1 cellular context compared by ENCODE assay signal in genomic region chr22:19488884-19489843, GRCh38.
A peak's percentile ranks its signal among the peaks of the same experiment; 100 is the strongest.
TF ChIP-seq lines count a peak whose summit lies in the region.

No MANE protein-coding gene starts in this region.

TF ChIP-seq in K562, 482 proteins besides CTCF, POLR2A, EP300 and RAD21 (continued from another document and continues in another):
- TF ChIP-seq DEAF1 (CRISPR knock-in tag; IDR thresholded peaks at IDR 0.05) (no peak), SMARCE1 (IDR thresholded peaks at IDR 0.05) (no peak), TCF15 (CRISPR knock-in tag; IDR thresholded peaks at IDR 0.05) (no peak), CBFA2T2 (conservative IDR thresholded peaks at IDR 0.05) (no peak), ZNF436 (CRISPR knock-in tag; IDR thresholded peaks at IDR 0.05) (no peak), GATA2 (CRISPR knock-in tag; IDR thresholded peaks at IDR 0.05) (no peak), CXXC5 (CRISPR knock-in tag; IDR thresholded peaks at IDR 0.05) (no peak), SP1 (CRISPR knock-in tag; IDR thresholded peaks at IDR 0.05) (peak; percentile 47; the same call in 1 of the 2 replicates), SUPT5H (IDR thresholded peaks at IDR 0.05) (peak; percentile 45; the same call in 1 of the 2 replicates), ZBTB43 (CRISPR knock-in tag; IDR thresholded peaks at IDR 0.05) (no peak), NFRKB (IDR thresholded peaks at IDR 0.05; ENCODE audit: low read depth) (no peak), SMAD4 (CRISPR knock-in tag; conservative IDR thresholded peaks at IDR 0.05) (no peak), E2F6 (IDR thresholded peaks at IDR 0.05; ENCODE audit: borderline replicate concordance in 1 of 2, extremely low read depth in 1 of 2, insufficient read depth in 1 of 2, insufficient read length in 1 of 2, low read depth in 1 of 2, low read length in 1 of 2, poor library complexity in 1 of 2, severe bottlenecking in 1 of 2) (no peak), SMAD3 (CRISPR knock-in tag; conservative IDR thresholded peaks at IDR 0.05) (no peak), ZNF785 (CRISPR knock-in tag; IDR thresholded peaks at IDR 0.05) (no peak), MEF2A (IDR thresholded peaks at IDR 0.05; ENCODE audit: control insufficient read depth, low read depth, low read length) (no peak), ZC3H8 (IDR thresholded peaks at IDR 0.05) (no peak), HES1 (IDR thresholded peaks at IDR 0.05; ENCODE audit: low read depth) (no peak), STAT5A (IDR thresholded peaks at IDR 0.05; ENCODE audit: borderline replicate concordance, low read length) (no peak), RAD51 (IDR thresholded peaks at IDR 0.05; ENCODE audit: borderline replicate concordance, low read depth) (no peak), FOXK2 (conservative IDR thresholded peaks at IDR 0.05 in 1 of 2, IDR thresholded peaks at IDR 0.05 in 1 of 2; ENCODE audit: low read depth in 2 of 2) (peak in 1 of 2 experiments; percentile 45; a peak in 1 of 4 replicates), XRCC4 (IDR thresholded peaks at IDR 0.05; ENCODE audit: extremely low read depth, insufficient read depth, insufficient read length) (no peak), ZBTB7A (IDR thresholded peaks at IDR 0.05; ENCODE audit: borderline replicate concordance, control insufficient read depth, low read depth, low read length) (no peak), PHTF2 (CRISPR knock-in tag; IDR thresholded peaks at IDR 0.05) (no peak), FOXM1 (IDR thresholded peaks at IDR 0.05; ENCODE audit: low read depth) (no peak), FOXM1 (CRISPR knock-in tag; IDR thresholded peaks at IDR 0.05; ENCODE audit: low read depth) (no peak), ILF3 (IDR thresholded peaks at IDR 0.05; ENCODE audit: borderline replicate concordance) (no peak), ZBTB2 (IDR thresholded peaks at IDR 0.05) (no peak), TAF7 (tag; IDR thresholded peaks at IDR 0.05) (no peak), ZSCAN32 (CRISPR knock-in tag; IDR thresholded peaks at IDR 0.05) (no peak), ZFP1 (CRISPR knock-in tag; IDR thresholded peaks at IDR 0.05) (no peak), ZNF57 (CRISPR knock-in tag; IDR thresholded peaks at IDR 0.05) (no peak), RBM15 (IDR thresholded peaks at IDR 0.05; ENCODE audit: insufficient read depth, low read length) (no peak), ZNF77 (CRISPR knock-in tag; IDR thresholded peaks at IDR 0.05) (no peak), ESRRA (IDR thresholded peaks at IDR 0.05; ENCODE audit: borderline replicate concordance, low read depth) (no peak), ZBTB33 (CRISPR knock-in tag; IDR thresholded peaks at IDR 0.05) (no peak), HOMEZ (CRISPR knock-in tag; IDR thresholded peaks at IDR 0.05) (no peak), PBX2 (CRISPR knock-in tag; IDR thresholded peaks at IDR 0.05; ENCODE audit: low read depth) (no peak), PBX2 (tag; conservative IDR thresholded peaks at IDR 0.05; ENCODE audit: low read depth) (no peak), ELF1 (tag; IDR thresholded peaks at IDR 0.05) (peak; percentile 66), MYNN (IDR thresholded peaks at IDR 0.05) (no peak), MYNN (CRISPR knock-in tag; IDR thresholded peaks at IDR 0.05) (0 out of 2 replicates have a peak, but pooled peaks have one; percentile 26), E2F8 (IDR thresholded peaks at IDR 0.05; ENCODE audit: low read depth, partially characterized antibody) (no peak), ETV6 (IDR thresholded peaks at IDR 0.05; ENCODE audit: borderline replicate concordance in 1 of 2, low read depth in 2 of 2, low read length in 1 of 2) (no peak), ETV6 (CRISPR knock-in tag; IDR thresholded peaks at IDR 0.05; ENCODE audit: borderline replicate concordance) (0 out of 2 replicates have a peak, but pooled peaks have one; percentile 29), SIX5 (IDR thresholded peaks at IDR 0.05; ENCODE audit: borderline replicate concordance in 1 of 2, insufficient read depth in 1 of 2, low read depth in 1 of 2, low read length in 2 of 2) (no peak), ZNF695 (CRISPR knock-in tag; IDR thresholded peaks at IDR 0.05) (no peak), ZNF561 (CRISPR knock-in tag; conservative IDR thresholded peaks at IDR 0.05) (no peak), C11orf30 (IDR thresholded peaks at IDR 0.05; ENCODE audit: low read depth) (0 out of 2 replicates have a peak, but pooled peaks have one; percentile 14), ZFPM2 (CRISPR knock-in tag; IDR thresholded peaks at IDR 0.05) (0 out of 2 replicates have a peak, but pooled peaks have one; percentile 54), FOXP4 (CRISPR knock-in tag; IDR thresholded peaks at IDR 0.05; ENCODE audit: borderline replicate concordance) (0 out of 2 replicates have a peak, but pooled peaks have one; percentile 47), TEAD1 (CRISPR knock-in tag; IDR thresholded peaks at IDR 0.05) (0 out of 4 replicates have a peak, but pooled peaks of 1 of the 2 experiments have one; percentile 60), TSC22D4 (tag; IDR thresholded peaks at IDR 0.05) (no peak)
